In the genomic region with DNA sequence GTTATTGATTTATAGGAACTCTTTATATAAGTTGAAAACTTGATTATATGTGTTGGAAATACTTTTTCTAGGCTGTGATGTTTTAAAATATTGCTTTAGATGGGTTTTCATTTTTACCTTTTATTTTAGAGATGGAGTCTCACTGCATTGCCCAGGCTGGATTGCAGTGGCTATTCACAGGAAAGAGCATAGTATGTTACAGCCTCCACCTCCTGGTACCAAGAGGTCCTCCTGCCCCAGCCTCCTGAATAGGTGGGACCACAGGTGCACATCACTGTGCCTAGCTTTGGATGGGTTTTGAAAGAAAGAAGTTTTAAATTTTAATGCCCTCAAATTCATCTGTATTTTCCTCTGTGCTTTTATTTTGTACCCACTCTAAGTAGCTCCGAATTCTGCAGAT, we compare ENCODE assay signal across 18 cellular contexts.
DNase-seq lines count a peak whose midpoint lies in the region; ATAC-seq, FAIRE-seq and TF ChIP-seq lines count a peak whose summit lies in the region.
"Had no signal": no experiment of that assay in that cellular context is flagged by ENCODE, and none has a peak within 500 bp of the region (broad histone marks: within the 10 kb centered on the region; RNA-seq: fewer than 3 reads in every experiment).

No MANE protein-coding gene starts in this region.

- H3K4me1 ChIP-seq in A673 (ENCODE audit: insufficient read depth, low read length, poor library complexity, severe bottlenecking) (peaks cover 64% of the 10 kb centered on the region), HUES6 (ENCODE audit: control insufficient read depth, insufficient read depth, low read length) (peaks cover 86% of the 10 kb centered on the region), H1 (replicated peaks in 1 of 4; ENCODE audit: control insufficient read depth in 3 of 4, insufficient read depth in 4 of 4, low read length in 3 of 4) (peaks cover 4 to 50% (median 41%) of the 10 kb centered on the region in 4 experiments), trophoblast cell (ENCODE audit: control insufficient read depth in 1 of 2, insufficient read depth in 2 of 2, low read length in 2 of 2) (peaks cover 35 to 44% of the 10 kb centered on the region in 2 experiments)

- no peak overlapping the region for H2AFZ ChIP-seq in H1 (ENCODE audit: low read length)
- H2AFZ ChIP-seq in trophoblast cell (ENCODE audit: insufficient read depth, low read length, poor library complexity): no peak overlapping the region

- H4K8ac ChIP-seq in H1 (ENCODE audit: extremely low read depth, insufficient read depth, low read length) (no peak overlapping the region), trophoblast cell (ENCODE audit: low read depth, low read length) (no peak overlapping the region)

- H3K18ac ChIP-seq in H1 (ENCODE audit: extremely low read depth, low read length) (no peak overlapping the region), trophoblast cell (ENCODE audit: low read length) (no peak overlapping the region)

- H4K5ac ChIP-seq in H1 (ENCODE audit: insufficient read length, low read depth, low read length): no peak overlapping the region

- TF ChIP-seq RAD21 in H1 (IDR thresholded peaks at IDR 0.05 in 1 of 2, conservative IDR thresholded peaks at IDR 0.05 in 1 of 2; ENCODE audit: low read depth in 2 of 2, low read length in 2 of 2): no peak

- POLR2A ChIA-PET in A673 (lab: Charles Lee; ENCODE audit: low non-redundant PET): no interaction called here
- POLR2A ChIA-PET in H1 (lab: Charles Lee; ENCODE audit: partially characterized antibody): interaction anchor here (0.9 to 1.4 kb wide), 4 partner anchors 15 to 84 kb away, joined by 3 to 4 read pairs (median 3); no protein-coding TSS in a partner anchor

- no peak overlapping the region for H3K56ac ChIP-seq in H1 (replicated peaks; ENCODE audit: insufficient read length, low read depth, low read length)

- no peak overlapping the region for H2AK5ac ChIP-seq in H1 (ENCODE audit: low read depth, low read length)
- H2AK5ac ChIP-seq in trophoblast cell (ENCODE audit: low read length): no peak overlapping the region

- H3K27me3 ChIP-seq in A673 (replicated peaks; ENCODE audit: insufficient read depth, low read depth, low read length, poor library complexity) (no peaks in the 10 kb centered on the region), HUES6 (ENCODE audit: control insufficient read depth, insufficient read depth, low read length) (no peaks in the 10 kb centered on the region), H1 (replicated peaks in 1 of 4; ENCODE audit: control insufficient read depth in 3 of 4, extremely low read depth in 1 of 4, insufficient read depth in 3 of 4, low read length in 3 of 4) (no peaks in the 10 kb centered on the region), trophoblast cell (ENCODE audit: insufficient read depth, low read length) (no peaks in the 10 kb centered on the region)
- H3K27me3 ChIP-seq: SJCRH30 had no signal

- no peak for TF ChIP-seq POLR2A in H1 (IDR thresholded peaks at IDR 0.05; ENCODE audit: control extremely low read depth in 1 of 2, low read depth in 2 of 2, low read length in 2 of 2)

- H3K9ac ChIP-seq in HUES6 (ENCODE audit: low read length): no peak overlapping the region
- no peak overlapping the region for H3K9ac ChIP-seq in H1 (replicated peaks in 1 of 4; ENCODE audit: extremely low read depth in 1 of 4, low read depth in 3 of 4, low read length in 3 of 4)
- H3K9ac ChIP-seq in trophoblast cell (ENCODE audit: low read length): no peak overlapping the region

- no peak for TF ChIP-seq CTCF in A673 (conservative IDR thresholded peaks at IDR 0.05; ENCODE audit: low read depth, low read length)
- no peak for TF ChIP-seq CTCF in H1 (IDR thresholded peaks at IDR 0.05; ENCODE audit: control extremely low read depth in 1 of 3, insufficient read depth in 1 of 3, low read depth in 1 of 3, low read length in 3 of 3)

- H3K79me1 ChIP-seq in H1 (ENCODE audit: low read depth, low read length) (peaks cover 4% of the 10 kb centered on the region), trophoblast cell (ENCODE audit: low read length) (peaks cover 35% of the 10 kb centered on the region)

- H3K27ac ChIP-seq in A673 (ENCODE audit: low read depth, low read length, poor library complexity, severe bottlenecking) (peak overlapping the region; percentile 84), HUES6 (ENCODE audit: low read depth, low read length) (0 out of 2 replicates have a peak overlapping the region, but pooled peaks have one; percentile 54), H1 (ENCODE audit: low read depth, low read length) (no peak overlapping the region), trophoblast cell (ENCODE audit: low read depth, low read length) (no peak overlapping the region)
- H3K27ac ChIP-seq: RWPE1 had no signal

- H3K23ac ChIP-seq in H1 (ENCODE audit: insufficient read length) (no peak overlapping the region), trophoblast cell (ENCODE audit: low read length) (no peak overlapping the region)

- no peak overlapping the region for H2BK15ac ChIP-seq in H1 (ENCODE audit: low read length)

- intact Hi-C loops in A673 (cut with micrococcal nuclease; ENCODE audit: unreplicated experiment): no loop called here

- CTCF ChIA-PET in A673 (lab: Charles Lee) (no interaction called here), H1 (lab: Charles Lee; ENCODE audit: partially characterized antibody) (interaction anchor here (0.6 to 1.5 kb wide), 5 partner anchors 35 to 581 kb away, joined by 3 read pairs; no protein-coding TSS in a partner anchor)

- peaks cover 1% of the 10 kb centered on the region; the same call in 1 of the 2 replicates for H3K23me2 ChIP-seq in H1 (ENCODE audit: low read depth, low read length)

- no peak overlapping the region for H2BK120ac ChIP-seq in H1 (replicated peaks; ENCODE audit: low read depth, low read length)
- no peak overlapping the region for H2BK120ac ChIP-seq in trophoblast cell (ENCODE audit: insufficient read depth, low read length, poor library complexity)

- H4K12ac ChIP-seq in trophoblast cell (ENCODE audit: low read depth, low read length): no peak overlapping the region

- FAIRE-seq in H1 (lab: Jason Lieb, UNC): no peak
- FAIRE-seq: K562 had no signal

- H3K79me2 ChIP-seq in H1 (ENCODE audit: control insufficient read depth in 1 of 2, insufficient read depth in 2 of 2, low read length in 2 of 2) (peaks cover 4 to 93% of the 10 kb centered on the region in 2 experiments; a peak in 3 of 4 replicates), trophoblast cell (ENCODE audit: control insufficient read depth, insufficient read depth, low read length, poor library complexity) (peaks cover 19% of the 10 kb centered on the region)

- BruUV-seq in A673 (replicated peaks; lab: Mats Ljungman, UMichigan): no TSS peak

- H2BK12ac ChIP-seq in H1 (ENCODE audit: low read depth, low read length) (no peak overlapping the region), trophoblast cell (ENCODE audit: low read length) (no peak overlapping the region)

- H3K4me2 ChIP-seq in H1 (ENCODE audit: insufficient read depth in 1 of 2, low read depth in 2 of 2, low read length in 2 of 2): no peak overlapping the region
- no peak overlapping the region for H3K4me2 ChIP-seq in trophoblast cell (ENCODE audit: low read length)

- H3K9me3 ChIP-seq in A673 (ENCODE audit: low read depth, low read length, poor library complexity, severe bottlenecking) (no peaks in the 10 kb centered on the region), HUES6 (ENCODE audit: control insufficient read depth, insufficient read depth, low read depth, low read length) (no peaks in the 10 kb centered on the region), H1 (ENCODE audit: insufficient read depth in 2 of 2, low read depth in 1 of 2, low read length in 1 of 2) (no peaks in the 10 kb centered on the region), trophoblast cell (ENCODE audit: insufficient read depth, low read depth, low read length) (no peaks in the 10 kb centered on the region)
- H3K9me3 ChIP-seq: SJCRH30 had no signal

- H4K20me1 ChIP-seq in H1 (replicated peaks in 1 of 2; ENCODE audit: control insufficient read depth in 1 of 2, insufficient read depth in 2 of 2, low read length in 2 of 2): peaks cover 8 to 17% of the 10 kb centered on the region in 2 experiments

- WGBS in H1 (ENCODE audit: extremely low coverage in 1 of 2, insufficient coverage in 1 of 2, insufficient read length in 1 of 2, insufficient replicate concordance in 2 of 2, low coverage in 1 of 2, low lambda C conversion rate in 2 of 2, missing lambda C conversion rate in 1 of 2), 2 experiments: 90% methylated on average over 1 of the region's 1 CpG; no CpG with 5 or more reads in 1 of the 2 experiments
- WGBS in trophoblast cell (ENCODE audit: extremely low coverage, insufficient coverage, insufficient read length): no CpG with 5 or more reads among the region's 1 CpG

- ATAC-seq in HG03469 (IDR thresholded peaks at IDR 0.05; ENCODE audit: unreplicated experiment): no peak
- ATAC-seq: K562 had no signal

- H4K91ac ChIP-seq in H1 (replicated peaks; ENCODE audit: insufficient read length, low read length): no peak overlapping the region
- peak overlapping the region; percentile 66 for H4K91ac ChIP-seq in trophoblast cell (ENCODE audit: low read depth, low read length)

- DNase-seq in A673 (ENCODE audit: low spot score) (no peak), H1 (ENCODE audit: low read depth in 1 of 2, low spot score in 2 of 2) (no peak), trophoblast cell (no peak), globus pallidus (ENCODE audit: low spot score) (no peak), mucosa of gallbladder (ENCODE audit: low spot score) (no peak), DMS153 (lab: John Stamatoyannopoulos, UW) (no peak)
- DNase-seq: ACHN; CD4-positive, CD25-positive, alpha-beta regulatory T cell; H9; NCI-H1417 treated with DMSO at 0.1 percent for 48 hours; NCI-H1930; NCI-H69; NK-92 treated with Interleukin-12 subunit alpha and Interleukin-12 subunit beta, amount 100 ng/mL, for 24 hours; SJCRH30 had no signal

- no peak overlapping the region for H3K4ac ChIP-seq in H1 (replicated peaks; ENCODE audit: insufficient read length, low read depth, low read length)
- peak overlapping the region; percentile 86 for H3K4ac ChIP-seq in trophoblast cell (ENCODE audit: low read depth, low read length)

- H3K4me3 ChIP-seq in A673 (ENCODE audit: low read depth, low read length, poor library complexity, severe bottlenecking): no peak overlapping the region
- H3K4me3 ChIP-seq in HUES6 (ENCODE audit: low read depth, low read length): no peak overlapping the region
- no peak overlapping the region for H3K4me3 ChIP-seq in H1 (ENCODE audit: extremely low read depth in 1 of 4, insufficient read depth in 2 of 4, low read depth in 3 of 4, low read length in 4 of 4)
- H3K4me3 ChIP-seq in trophoblast cell (ENCODE audit: low read depth, low read length): no peak overlapping the region
- H3K4me3 ChIP-seq: K562, SJCRH30 had no signal

- no peak overlapping the region for H2BK20ac ChIP-seq in H1 (ENCODE audit: low read length)

- H2BK5ac ChIP-seq in H1 (ENCODE audit: low read depth, low read length): no peak overlapping the region
- H2BK5ac ChIP-seq in trophoblast cell (ENCODE audit: low read depth, low read length, poor library complexity): no peak overlapping the region

- TF ChIP-seq EP300 in H1 (IDR thresholded peaks at IDR 0.05; ENCODE audit: borderline replicate concordance in 1 of 2, low read depth in 2 of 2, low read length in 2 of 2): no peak

- H3K36me3 ChIP-seq in A673 (ENCODE audit: insufficient read depth, low read length, poor library complexity, severe bottlenecking) (no peaks in the 10 kb centered on the region), HUES6 (ENCODE audit: control insufficient read depth, insufficient read depth, low read length) (no peaks in the 10 kb centered on the region; the same call in 1 of the 2 replicates), H1 (ENCODE audit: control insufficient read depth in 2 of 4, insufficient read depth in 4 of 4, low read length in 3 of 4) (no peaks in the 10 kb centered on the region; a peak in 1 of 8 replicates), trophoblast cell (ENCODE audit: control insufficient read depth in 1 of 2, insufficient read depth in 2 of 2, low read length in 2 of 2) (peaks cover 0 to 4% of the 10 kb centered on the region in 2 experiments)
- H3K36me3 ChIP-seq: SJCRH30 had no signal

- H3K14ac ChIP-seq in H1 (ENCODE audit: insufficient read length) (no peak overlapping the region), trophoblast cell (ENCODE audit: low read length) (no peak overlapping the region)

Comparison
In these comparisons a context has a peak if more than half of its experiments do, and no peak if none do; other contexts are left out.
1. H3K27ac ChIP-seq: peak in A673 (single experiment) and HUES6 (single experiment); none in H1 (single experiment) and trophoblast cell (single experiment).